Comparison of ENCODE assay signal across 1 cellular context in the genomic region with DNA sequence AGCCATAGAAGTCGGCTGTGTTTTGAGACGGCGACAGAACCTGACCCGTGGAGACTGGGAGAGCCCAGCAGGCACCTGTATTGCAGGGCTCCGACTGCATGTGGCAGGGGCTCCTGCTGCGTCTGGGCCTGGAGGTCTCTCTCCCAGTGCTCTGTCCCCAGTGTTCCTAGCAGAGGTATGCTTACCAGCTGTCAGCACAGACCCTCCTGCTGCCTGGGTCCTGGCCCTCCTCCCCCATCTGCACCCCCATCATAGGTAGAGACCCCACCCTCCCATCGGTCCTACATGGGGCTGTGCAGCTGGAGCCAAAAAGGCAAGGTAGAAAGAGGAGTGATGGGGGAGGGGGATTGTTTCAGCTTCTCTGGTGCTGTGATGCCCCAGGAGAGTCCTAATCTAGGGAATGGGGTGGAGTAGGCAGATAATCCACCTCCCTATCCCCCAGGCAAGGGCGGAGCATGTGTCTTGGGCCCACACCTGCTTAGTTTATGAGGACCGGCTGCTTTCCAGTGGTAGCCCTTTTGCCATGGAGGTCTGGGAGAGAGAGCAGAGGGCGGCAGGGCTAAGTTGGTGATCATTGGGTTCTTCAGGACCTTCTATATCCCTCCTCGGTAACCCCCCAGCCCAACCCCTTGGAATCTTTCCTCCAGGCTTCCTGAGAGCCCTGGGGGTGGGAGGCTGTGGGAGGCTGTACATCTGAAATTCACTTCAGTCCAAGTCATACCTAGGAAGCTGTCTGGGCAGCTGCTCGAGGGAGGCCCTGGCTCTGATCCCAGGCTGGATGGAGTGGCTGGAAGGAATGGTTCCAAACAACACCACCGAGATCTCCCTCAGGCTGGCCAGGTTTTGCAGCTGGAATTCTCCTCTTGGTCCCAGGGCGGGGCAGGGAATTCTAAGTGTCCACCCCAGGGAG.
TF ChIP-seq lines count a peak whose summit lies in the region.

No MANE protein-coding gene starts in this region.

TF ChIP-seq in K562, 482 proteins besides CTCF, POLR2A, EP300 and RAD21 (continued from another document):
- TF ChIP-seq BCOR (IDR thresholded peaks at IDR 0.05): no peak
- no peak for TF ChIP-seq TAF15 (IDR thresholded peaks at IDR 0.05; ENCODE audit: low read depth, low read length)
- no peak for TF ChIP-seq MCM3 (IDR thresholded peaks at IDR 0.05)
- TF ChIP-seq STAT5B (CRISPR knock-in tag; IDR thresholded peaks at IDR 0.05): no peak
- no peak for TF ChIP-seq ZC3H8 (IDR thresholded peaks at IDR 0.05)
- TF ChIP-seq ZNF764 (CRISPR knock-in tag; IDR thresholded peaks at IDR 0.05; ENCODE audit: low read depth): no peak
- TF ChIP-seq JUN (IDR thresholded peaks at IDR 0.05; ENCODE audit: borderline replicate concordance, low read depth, low read length): no peak
- TF ChIP-seq JUN (CRISPR knock-in tag; IDR thresholded peaks at IDR 0.05; ENCODE audit: borderline replicate concordance): no peak; the same call in 1 of the 2 replicates
- TF ChIP-seq PHB (CRISPR knock-in tag; IDR thresholded peaks at IDR 0.05): no peak
- TF ChIP-seq, protein P1, sequence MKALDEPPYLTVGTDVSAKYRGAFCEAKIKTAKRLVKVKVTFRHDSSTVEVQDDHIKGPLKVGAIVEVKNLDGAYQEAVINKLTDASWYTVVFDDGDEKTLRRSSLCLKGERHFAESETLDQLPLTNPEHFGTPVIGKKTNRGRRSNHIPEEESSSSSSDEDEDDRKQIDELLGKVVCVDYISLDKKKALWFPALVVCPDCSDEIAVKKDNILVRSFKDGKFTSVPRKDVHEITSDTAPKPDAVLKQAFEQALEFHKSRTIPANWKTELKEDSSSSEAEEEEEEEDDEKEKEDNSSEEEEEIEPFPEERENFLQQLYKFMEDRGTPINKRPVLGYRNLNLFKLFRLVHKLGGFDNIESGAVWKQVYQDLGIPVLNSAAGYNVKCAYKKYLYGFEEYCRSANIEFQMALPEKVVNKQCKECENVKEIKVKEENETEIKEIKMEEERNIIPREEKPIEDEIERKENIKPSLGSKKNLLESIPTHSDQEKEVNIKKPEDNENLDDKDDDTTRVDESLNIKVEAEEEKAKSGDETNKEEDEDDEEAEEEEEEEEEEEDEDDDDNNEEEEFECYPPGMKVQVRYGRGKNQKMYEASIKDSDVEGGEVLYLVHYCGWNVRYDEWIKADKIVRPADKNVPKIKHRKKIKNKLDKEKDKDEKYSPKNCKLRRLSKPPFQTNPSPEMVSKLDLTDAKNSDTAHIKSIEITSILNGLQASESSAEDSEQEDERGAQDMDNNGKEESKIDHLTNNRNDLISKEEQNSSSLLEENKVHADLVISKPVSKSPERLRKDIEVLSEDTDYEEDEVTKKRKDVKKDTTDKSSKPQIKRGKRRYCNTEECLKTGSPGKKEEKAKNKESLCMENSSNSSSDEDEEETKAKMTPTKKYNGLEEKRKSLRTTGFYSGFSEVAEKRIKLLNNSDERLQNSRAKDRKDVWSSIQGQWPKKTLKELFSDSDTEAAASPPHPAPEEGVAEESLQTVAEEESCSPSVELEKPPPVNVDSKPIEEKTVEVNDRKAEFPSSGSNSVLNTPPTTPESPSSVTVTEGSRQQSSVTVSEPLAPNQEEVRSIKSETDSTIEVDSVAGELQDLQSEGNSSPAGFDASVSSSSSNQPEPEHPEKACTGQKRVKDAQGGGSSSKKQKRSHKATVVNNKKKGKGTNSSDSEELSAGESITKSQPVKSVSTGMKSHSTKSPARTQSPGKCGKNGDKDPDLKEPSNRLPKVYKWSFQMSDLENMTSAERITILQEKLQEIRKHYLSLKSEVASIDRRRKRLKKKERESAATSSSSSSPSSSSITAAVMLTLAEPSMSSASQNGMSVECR (CRISPR knock-in tag; IDR thresholded peaks at IDR 0.05): no peak
- TF ChIP-seq, protein P2, sequence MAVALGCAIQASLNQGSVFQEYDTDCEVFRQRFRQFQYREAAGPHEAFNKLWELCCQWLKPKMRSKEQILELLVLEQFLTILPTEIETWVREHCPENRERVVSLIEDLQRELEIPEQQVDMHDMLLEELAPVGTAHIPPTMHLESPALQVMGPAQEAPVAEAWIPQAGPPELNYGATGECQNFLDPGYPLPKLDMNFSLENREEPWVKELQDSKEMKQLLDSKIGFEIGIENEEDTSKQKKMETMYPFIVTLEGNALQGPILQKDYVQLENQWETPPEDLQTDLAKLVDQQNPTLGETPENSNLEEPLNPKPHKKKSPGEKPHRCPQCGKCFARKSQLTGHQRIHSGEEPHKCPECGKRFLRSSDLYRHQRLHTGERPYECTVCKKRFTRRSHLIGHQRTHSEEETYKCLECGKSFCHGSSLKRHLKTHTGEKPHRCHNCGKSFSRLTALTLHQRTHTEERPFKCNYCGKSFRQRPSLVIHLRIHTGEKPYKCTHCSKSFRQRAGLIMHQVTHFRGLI (CRISPR knock-in tag; IDR thresholded peaks at IDR 0.05): no peak
- no peak for TF ChIP-seq RNF2 (IDR thresholded peaks at IDR 0.05)
- TF ChIP-seq KDM5B (IDR thresholded peaks at IDR 0.05; ENCODE audit: insufficient replicate concordance, low read depth, low read length): no peak
- TF ChIP-seq ZNF551 (CRISPR knock-in tag; IDR thresholded peaks at IDR 0.05): no peak
